ENCODE assay signal across 11 cellular contexts in genomic region chr1:17538010-17538409, GRCh38. TPM values are rescaled to one million over a fixed set of nuclear protein-coding genes. Genes with fewer than 3 reads are reported as not detected.
DNase-seq lines count a peak whose midpoint lies in the region; ATAC-seq and TF ChIP-seq lines count a peak whose summit lies in the region.
"Had no signal": no experiment of that assay in that cellular context is flagged by ENCODE, and none has a peak within 500 bp of the region (broad histone marks: within the 10 kb centered on the region; RNA-seq: fewer than 3 reads in every experiment).

No MANE protein-coding gene starts in this region.

- intact Hi-C loops in sciatic nerve (cut with DNase I) = no loop called here

- peak; percentile 39 for DNase-seq in EH (ENCODE audit: low read depth)
- DNase-seq in caudate nucleus (lab: John Stamatoyannopoulos, UW) = peak in 2 of 61 donors; percentile 6 to 42
- DNase-seq in left lobe of liver (ENCODE audit: low spot score) = no peak
- no peak for DNase-seq in sciatic nerve (ENCODE audit: low spot score)
- no peak for DNase-seq in GM13976 (ENCODE audit: low spot score)
- no peak for DNase-seq in T-helper 1 cell
- DNase-seq: activated T-cell treated with anti-CD3 and anti-CD28 coated beads, Interleukin-2, amount 50 U/mL, for 72 hours; spleen had no signal

- in situ Hi-C loops in GM13976 (cut with MboI; ENCODE audit: low sequenced_read_pairs, unreplicated experiment) = no loop called here

- TF ChIP-seq CTCF in GM13976 (IDR thresholded peaks at IDR 0.05; ENCODE audit: borderline replicate concordance, control extremely low read depth, extremely low read depth, insufficient read depth, missing control alignments) = no peak

- peak overlapping the region; percentile 64 for H3K27ac ChIP-seq in caudate nucleus (ENCODE audit: low read depth, low read length)
- H3K27ac ChIP-seq: spleen had no signal

- ATAC-seq in left lobe of liver (peak; percentile 62), sciatic nerve (peak; percentile 20), GM21390 (IDR thresholded peaks at IDR 0.05; ENCODE audit: unreplicated experiment) (no peak)
- no peak for ATAC-seq in activated CD4-positive, CD25-positive, alpha-beta regulatory T cell treated with anti-CD3 and anti-CD28 coated beads, Interleukin-2, amount 50 U/mL, for 24 hours
- ATAC-seq: activated T-cell treated with anti-CD3 and anti-CD28 coated beads, Interleukin-2, amount 50 U/mL, for 72 hours; GM12878 had no signal

RNA-seq across cellular contexts. Expression of gene ARHGEF10L, which starts 1.5 kb away (rescaled TPM):
- total RNA-seq in left lobe of liver = 126 TPM
- total RNA-seq in sciatic nerve = 34.3 TPM
- total RNA-seq: activated T-cell treated with anti-CD3 and anti-CD28 coated beads, Interleukin-2, amount 50 U/mL, for 72 hours had no signal

Comparison
In these comparisons a context has a peak if more than half of its experiments do, and no peak if none do; other contexts are left out.
1. ATAC-seq: peak in left lobe of liver (single experiment) and sciatic nerve (single experiment); none in activated CD4-positive, CD25-positive, alpha-beta regulatory T cell treated with anti-CD3 and anti-CD28 coated beads, Interleukin-2, amount 50 U/mL, for 24 hours (0 of 2) and GM21390 (single experiment).